ENCODE assay signal across 1 cellular context in the genomic region with DNA sequence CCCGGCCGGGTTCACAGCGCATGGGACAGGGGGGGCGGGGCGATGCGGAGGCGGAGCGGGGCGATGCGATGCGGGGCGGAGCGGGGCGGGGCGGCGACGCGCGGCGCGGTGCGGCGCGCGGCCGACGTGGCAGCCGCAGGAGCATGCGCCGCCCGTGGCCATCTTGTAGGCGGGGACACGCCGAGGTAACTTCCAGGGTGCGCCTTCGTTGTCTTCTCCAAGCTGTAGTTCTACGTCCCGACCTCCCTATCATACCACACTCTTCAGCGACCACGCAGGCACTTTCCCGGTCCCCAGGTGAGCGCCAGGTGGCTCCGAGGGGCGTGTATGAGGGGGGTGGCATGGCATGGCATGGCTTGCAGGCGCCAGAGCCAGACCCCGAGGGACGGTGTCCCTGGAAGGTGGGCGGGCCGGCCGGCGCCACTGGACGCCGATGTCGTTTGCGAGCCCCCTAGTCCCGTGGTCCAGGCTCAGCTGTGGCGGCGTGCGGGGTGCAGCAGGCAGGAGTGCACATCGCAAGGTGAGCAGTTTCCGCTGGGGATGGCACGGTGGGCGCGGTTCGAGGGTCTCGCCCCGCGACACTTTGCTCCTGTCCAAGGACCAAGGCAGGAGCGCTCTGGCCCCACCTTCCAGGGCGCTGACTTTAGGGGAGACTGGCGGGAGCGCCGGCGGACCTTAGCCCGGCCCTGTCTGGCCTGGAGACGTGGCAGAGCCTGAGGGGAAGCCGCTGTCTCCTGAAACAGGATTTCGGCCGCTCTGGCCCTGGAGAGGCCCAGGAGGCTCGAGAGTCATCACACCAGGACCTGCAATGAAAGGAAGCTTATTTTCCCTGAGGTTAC.
TF ChIP-seq lines count a peak whose summit lies in the region.

A gene (plus strand): TSS at position 161 of the 839 bp plus-strand sequence. CDS start 5,840 bp downstream, outside the sequence.

TF ChIP-seq in K562, 482 proteins besides CTCF, POLR2A, EP300 and RAD21 (continued from another document and continues in another):
- TF ChIP-seq, protein P1, sequence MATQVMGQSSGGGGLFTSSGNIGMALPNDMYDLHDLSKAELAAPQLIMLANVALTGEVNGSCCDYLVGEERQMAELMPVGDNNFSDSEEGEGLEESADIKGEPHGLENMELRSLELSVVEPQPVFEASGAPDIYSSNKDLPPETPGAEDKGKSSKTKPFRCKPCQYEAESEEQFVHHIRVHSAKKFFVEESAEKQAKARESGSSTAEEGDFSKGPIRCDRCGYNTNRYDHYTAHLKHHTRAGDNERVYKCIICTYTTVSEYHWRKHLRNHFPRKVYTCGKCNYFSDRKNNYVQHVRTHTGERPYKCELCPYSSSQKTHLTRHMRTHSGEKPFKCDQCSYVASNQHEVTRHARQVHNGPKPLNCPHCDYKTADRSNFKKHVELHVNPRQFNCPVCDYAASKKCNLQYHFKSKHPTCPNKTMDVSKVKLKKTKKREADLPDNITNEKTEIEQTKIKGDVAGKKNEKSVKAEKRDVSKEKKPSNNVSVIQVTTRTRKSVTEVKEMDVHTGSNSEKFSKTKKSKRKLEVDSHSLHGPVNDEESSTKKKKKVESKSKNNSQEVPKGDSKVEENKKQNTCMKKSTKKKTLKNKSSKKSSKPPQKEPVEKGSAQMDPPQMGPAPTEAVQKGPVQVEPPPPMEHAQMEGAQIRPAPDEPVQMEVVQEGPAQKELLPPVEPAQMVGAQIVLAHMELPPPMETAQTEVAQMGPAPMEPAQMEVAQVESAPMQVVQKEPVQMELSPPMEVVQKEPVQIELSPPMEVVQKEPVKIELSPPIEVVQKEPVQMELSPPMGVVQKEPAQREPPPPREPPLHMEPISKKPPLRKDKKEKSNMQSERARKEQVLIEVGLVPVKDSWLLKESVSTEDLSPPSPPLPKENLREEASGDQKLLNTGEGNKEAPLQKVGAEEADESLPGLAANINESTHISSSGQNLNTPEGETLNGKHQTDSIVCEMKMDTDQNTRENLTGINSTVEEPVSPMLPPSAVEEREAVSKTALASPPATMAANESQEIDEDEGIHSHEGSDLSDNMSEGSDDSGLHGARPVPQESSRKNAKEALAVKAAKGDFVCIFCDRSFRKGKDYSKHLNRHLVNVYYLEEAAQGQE (CRISPR knock-in tag; IDR thresholded peaks at IDR 0.05; ENCODE audit: low read depth): peak; percentile 21; the same call in 1 of the 2 replicates
- TF ChIP-seq SRF (CRISPR knock-in tag; IDR thresholded peaks at IDR 0.05) (no peak), CHCHD3 (CRISPR knock-in tag; IDR thresholded peaks at IDR 0.05) (no peak), HNRNPH1 (optimal IDR thresholded peaks at IDR 0.05; ENCODE audit: low read depth, low read length) (no peak), MYBL2 (IDR thresholded peaks at IDR 0.05; ENCODE audit: low read depth) (no peak), MYBL2 (CRISPR knock-in tag; IDR thresholded peaks at IDR 0.05; ENCODE audit: borderline replicate concordance) (no peak), KAT7 (CRISPR knock-in tag; IDR thresholded peaks at IDR 0.05; ENCODE audit: borderline replicate concordance) (peak; percentile 82; the same call in 1 of the 2 replicates), EWSR1 (IDR thresholded peaks at IDR 0.05; ENCODE audit: borderline replicate concordance, low read depth, partially characterized antibody) (no peak), PYGO2 (tag; IDR thresholded peaks at IDR 0.05) (no peak), TEAD4 (IDR thresholded peaks at IDR 0.05; ENCODE audit: low read length) (0 out of 2 replicates have a peak, but pooled peaks have one; percentile 7), TEAD4 (CRISPR knock-in tag; IDR thresholded peaks at IDR 0.05; ENCODE audit: borderline replicate concordance) (no peak), TAF9B (IDR thresholded peaks at IDR 0.05; ENCODE audit: partially characterized antibody) (no peak), NCOA1 (IDR thresholded peaks at IDR 0.05; ENCODE audit: low read depth) (no peak), SMAD1 (IDR thresholded peaks at IDR 0.05; ENCODE audit: low read depth, low read length, partially characterized antibody) (no peak), ARHGAP35 (IDR thresholded peaks at IDR 0.05; ENCODE audit: partially characterized antibody) (no peak), EHMT2 (IDR thresholded peaks at IDR 0.05) (no peak), ZNF175 (CRISPR knock-in tag; IDR thresholded peaks at IDR 0.05; ENCODE audit: low read depth) (no peak), ETV5 (CRISPR knock-in tag; IDR thresholded peaks at IDR 0.05; ENCODE audit: low read depth) (peak; percentile 15; the same call in 1 of the 2 replicates), ZBED1 (IDR thresholded peaks at IDR 0.05) (no peak; the same call in 1 of the 2 replicates), HLTF (IDR thresholded peaks at IDR 0.05) (peak; percentile 68; the same call in 1 of the 2 replicates), FOXK1 (CRISPR knock-in tag; IDR thresholded peaks at IDR 0.05; ENCODE audit: borderline replicate concordance) (no peak), DACH1 (IDR thresholded peaks at IDR 0.05; ENCODE audit: partially characterized antibody) (no peak), FOXJ3 (CRISPR knock-in tag; IDR thresholded peaks at IDR 0.05) (no peak), HMG20B (CRISPR knock-in tag; IDR thresholded peaks at IDR 0.05) (no peak), MAFF (IDR thresholded peaks at IDR 0.05; ENCODE audit: low read length) (no peak), POLR3G (IDR thresholded peaks at IDR 0.05; ENCODE audit: extremely low read depth, insufficient read length, insufficient replicate concordance) (no peak)
- TF ChIP-seq, protein P2, sequence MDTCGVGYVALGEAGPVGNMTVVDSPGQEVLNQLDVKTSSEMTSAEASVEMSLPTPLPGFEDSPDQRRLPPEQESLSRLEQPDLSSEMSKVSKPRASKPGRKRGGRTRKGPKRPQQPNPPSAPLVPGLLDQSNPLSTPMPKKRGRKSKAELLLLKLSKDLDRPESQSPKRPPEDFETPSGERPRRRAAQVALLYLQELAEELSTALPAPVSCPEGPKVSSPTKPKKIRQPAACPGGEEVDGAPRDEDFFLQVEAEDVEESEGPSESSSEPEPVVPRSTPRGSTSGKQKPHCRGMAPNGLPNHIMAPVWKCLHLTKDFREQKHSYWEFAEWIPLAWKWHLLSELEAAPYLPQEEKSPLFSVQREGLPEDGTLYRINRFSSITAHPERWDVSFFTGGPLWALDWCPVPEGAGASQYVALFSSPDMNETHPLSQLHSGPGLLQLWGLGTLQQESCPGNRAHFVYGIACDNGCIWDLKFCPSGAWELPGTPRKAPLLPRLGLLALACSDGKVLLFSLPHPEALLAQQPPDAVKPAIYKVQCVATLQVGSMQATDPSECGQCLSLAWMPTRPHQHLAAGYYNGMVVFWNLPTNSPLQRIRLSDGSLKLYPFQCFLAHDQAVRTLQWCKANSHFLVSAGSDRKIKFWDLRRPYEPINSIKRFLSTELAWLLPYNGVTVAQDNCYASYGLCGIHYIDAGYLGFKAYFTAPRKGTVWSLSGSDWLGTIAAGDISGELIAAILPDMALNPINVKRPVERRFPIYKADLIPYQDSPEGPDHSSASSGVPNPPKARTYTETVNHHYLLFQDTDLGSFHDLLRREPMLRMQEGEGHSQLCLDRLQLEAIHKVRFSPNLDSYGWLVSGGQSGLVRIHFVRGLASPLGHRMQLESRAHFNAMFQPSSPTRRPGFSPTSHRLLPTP (IDR thresholded peaks at IDR 0.05; ENCODE audit: borderline replicate concordance, extremely low read depth, insufficient read length): no peak
- TF ChIP-seq, protein P3, sequence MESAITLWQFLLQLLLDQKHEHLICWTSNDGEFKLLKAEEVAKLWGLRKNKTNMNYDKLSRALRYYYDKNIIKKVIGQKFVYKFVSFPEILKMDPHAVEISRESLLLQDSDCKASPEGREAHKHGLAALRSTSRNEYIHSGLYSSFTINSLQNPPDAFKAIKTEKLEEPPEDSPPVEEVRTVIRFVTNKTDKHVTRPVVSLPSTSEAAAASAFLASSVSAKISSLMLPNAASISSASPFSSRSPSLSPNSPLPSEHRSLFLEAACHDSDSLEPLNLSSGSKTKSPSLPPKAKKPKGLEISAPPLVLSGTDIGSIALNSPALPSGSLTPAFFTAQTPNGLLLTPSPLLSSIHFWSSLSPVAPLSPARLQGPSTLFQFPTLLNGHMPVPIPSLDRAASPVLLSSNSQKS (CRISPR knock-in tag; IDR thresholded peaks at IDR 0.05): no peak
- TF ChIP-seq, protein P4, sequence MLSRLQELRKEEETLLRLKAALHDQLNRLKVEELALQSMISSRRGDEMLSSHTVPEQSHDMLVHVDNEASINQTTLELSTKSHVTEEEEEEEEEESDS (CRISPR knock-in tag; IDR thresholded peaks at IDR 0.05): no peak
- TF ChIP-seq, protein P5, sequence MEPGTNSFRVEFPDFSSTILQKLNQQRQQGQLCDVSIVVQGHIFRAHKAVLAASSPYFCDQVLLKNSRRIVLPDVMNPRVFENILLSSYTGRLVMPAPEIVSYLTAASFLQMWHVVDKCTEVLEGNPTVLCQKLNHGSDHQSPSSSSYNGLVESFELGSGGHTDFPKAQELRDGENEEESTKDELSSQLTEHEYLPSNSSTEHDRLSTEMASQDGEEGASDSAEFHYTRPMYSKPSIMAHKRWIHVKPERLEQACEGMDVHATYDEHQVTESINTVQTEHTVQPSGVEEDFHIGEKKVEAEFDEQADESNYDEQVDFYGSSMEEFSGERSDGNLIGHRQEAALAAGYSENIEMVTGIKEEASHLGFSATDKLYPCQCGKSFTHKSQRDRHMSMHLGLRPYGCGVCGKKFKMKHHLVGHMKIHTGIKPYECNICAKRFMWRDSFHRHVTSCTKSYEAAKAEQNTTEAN (CRISPR knock-in tag; IDR thresholded peaks at IDR 0.05): no peak
- TF ChIP-seq, protein P6, sequence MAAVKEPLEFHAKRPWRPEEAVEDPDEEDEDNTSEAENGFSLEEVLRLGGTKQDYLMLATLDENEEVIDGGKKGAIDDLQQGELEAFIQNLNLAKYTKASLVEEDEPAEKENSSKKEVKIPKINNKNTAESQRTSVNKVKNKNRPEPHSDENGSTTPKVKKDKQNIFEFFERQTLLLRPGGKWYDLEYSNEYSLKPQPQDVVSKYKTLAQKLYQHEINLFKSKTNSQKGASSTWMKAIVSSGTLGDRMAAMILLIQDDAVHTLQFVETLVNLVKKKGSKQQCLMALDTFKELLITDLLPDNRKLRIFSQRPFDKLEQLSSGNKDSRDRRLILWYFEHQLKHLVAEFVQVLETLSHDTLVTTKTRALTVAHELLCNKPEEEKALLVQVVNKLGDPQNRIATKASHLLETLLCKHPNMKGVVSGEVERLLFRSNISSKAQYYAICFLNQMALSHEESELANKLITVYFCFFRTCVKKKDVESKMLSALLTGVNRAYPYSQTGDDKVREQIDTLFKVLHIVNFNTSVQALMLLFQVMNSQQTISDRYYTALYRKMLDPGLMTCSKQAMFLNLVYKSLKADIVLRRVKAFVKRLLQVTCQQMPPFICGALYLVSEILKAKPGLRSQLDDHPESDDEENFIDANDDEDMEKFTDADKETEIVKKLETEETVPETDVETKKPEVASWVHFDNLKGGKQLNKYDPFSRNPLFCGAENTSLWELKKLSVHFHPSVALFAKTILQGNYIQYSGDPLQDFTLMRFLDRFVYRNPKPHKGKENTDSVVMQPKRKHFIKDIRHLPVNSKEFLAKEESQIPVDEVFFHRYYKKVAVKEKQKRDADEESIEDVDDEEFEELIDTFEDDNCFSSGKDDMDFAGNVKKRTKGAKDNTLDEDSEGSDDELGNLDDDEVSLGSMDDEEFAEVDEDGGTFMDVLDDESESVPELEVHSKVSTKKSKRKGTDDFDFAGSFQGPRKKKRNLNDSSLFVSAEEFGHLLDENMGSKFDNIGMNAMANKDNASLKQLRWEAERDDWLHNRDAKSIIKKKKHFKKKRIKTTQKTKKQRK (IDR thresholded peaks at IDR 0.05; ENCODE audit: borderline replicate concordance, low read depth, low read length): no peak
- TF ChIP-seq, protein P7, sequence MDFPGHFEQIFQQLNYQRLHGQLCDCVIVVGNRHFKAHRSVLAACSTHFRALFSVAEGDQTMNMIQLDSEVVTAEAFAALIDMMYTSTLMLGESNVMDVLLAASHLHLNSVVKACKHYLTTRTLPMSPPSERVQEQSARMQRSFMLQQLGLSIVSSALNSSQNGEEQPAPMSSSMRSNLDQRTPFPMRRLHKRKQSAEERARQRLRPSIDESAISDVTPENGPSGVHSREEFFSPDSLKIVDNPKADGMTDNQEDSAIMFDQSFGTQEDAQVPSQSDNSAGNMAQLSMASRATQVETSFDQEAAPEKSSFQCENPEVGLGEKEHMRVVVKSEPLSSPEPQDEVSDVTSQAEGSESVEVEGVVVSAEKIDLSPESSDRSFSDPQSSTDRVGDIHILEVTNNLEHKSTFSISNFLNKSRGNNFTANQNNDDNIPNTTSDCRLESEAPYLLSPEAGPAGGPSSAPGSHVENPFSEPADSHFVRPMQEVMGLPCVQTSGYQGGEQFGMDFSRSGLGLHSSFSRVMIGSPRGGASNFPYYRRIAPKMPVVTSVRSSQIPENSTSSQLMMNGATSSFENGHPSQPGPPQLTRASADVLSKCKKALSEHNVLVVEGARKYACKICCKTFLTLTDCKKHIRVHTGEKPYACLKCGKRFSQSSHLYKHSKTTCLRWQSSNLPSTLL (IDR thresholded peaks at IDR 0.05): no peak
